ENCODE assay signal across 27 cellular contexts in the genomic region with DNA sequence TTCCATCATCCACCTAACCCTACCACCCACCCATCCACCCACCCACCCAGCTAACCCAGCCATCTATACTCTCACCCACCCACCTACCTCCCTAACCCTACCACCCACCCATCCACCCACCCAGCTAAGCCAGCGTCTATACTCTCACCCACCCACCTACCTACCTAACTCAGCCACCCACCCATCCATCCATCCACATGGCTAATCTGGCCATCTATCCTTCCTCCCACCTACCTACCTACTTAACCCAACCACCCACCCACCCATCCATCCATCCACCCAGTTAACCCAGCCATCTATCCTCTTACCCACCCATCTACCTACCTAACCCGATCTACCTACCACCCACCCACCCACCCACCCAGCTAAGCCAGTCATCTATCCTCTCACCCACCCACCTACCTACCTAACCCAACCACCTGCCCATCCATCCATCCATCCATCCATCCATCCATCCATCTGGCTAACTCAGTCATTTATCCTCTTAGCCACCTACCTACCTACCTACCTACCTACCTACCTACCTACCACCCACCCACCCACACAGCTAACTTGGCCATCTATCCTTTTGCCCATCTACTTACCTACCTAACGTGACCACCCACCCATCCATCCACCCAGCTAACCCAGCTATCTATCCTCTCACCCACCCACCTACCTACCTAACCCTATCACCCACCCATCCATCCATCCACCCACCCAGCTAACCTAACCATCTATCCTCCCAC. TPM values are rescaled to one million over a fixed set of nuclear protein-coding genes. Genes with fewer than 3 reads are reported as not detected.
"Had no signal": no experiment of that assay in that cellular context is flagged by ENCODE, and none has a peak within 500 bp of the region (broad histone marks: within the 10 kb centered on the region; RNA-seq: fewer than 3 reads in every experiment).

No MANE protein-coding gene starts in this region.

- H3K4me1 Mint-ChIP-seq: activated CD4-positive, alpha-beta T cell treated with anti-CD3 and anti-CD28 coated beads for 36 hours; activated CD4-positive, alpha-beta T cell treated with anti-CD3 and anti-CD28 coated beads, Interleukin-2, amount 10 ng/mL, durations not matched to agents 7 days and 5 days; activated naive CD4-positive, alpha-beta T cell treated with anti-CD3 and anti-CD28 coated beads, Interleukin-2, amount 10 ng/mL, durations not matched to agents 7 days and 5 days; activated T-helper 17 cell treated with anti-CD3 and anti-CD28 coated beads, Interleukin-2, amount 50 U/mL, for 72 hours had no signal

- H3K27ac Mint-ChIP-seq: activated CD4-positive, alpha-beta T cell treated with anti-CD3 and anti-CD28 coated beads for 36 hours; activated CD4-positive, alpha-beta T cell treated with anti-CD3 and anti-CD28 coated beads, Interleukin-2, amount 10 ng/mL, durations not matched to agents 7 days and 5 days; activated naive CD4-positive, alpha-beta T cell treated with anti-CD3 and anti-CD28 coated beads, Interleukin-2, amount 10 ng/mL, durations not matched to agents 7 days and 5 days; activated naive CD8-positive, alpha-beta T cell; activated T-helper 17 cell treated with anti-CD3 and anti-CD28 coated beads, Interleukin-2, amount 50 U/mL, for 72 hours; dendritic cell treated with granulocyte-macrophage colony-stimulating factor and Interleukin-4, amounts not matched to agents 40 ng/mL and 50 ng/mL, for 4 days had no signal

- DNase-seq: activated CD4-positive, alpha-beta T cell treated with anti-CD3 and anti-CD28 coated beads for 36 hours; activated CD4-positive, alpha-beta T cell treated with anti-CD3 and anti-CD28 coated beads, Interleukin-2, amount 10 ng/mL, durations not matched to agents 7 days and 5 days; activated CD4-positive, alpha-beta T cell treated with anti-CD3 and anti-CD28 coated beads, Interleukin-2, amount 50 U/mL, for 4 hours; activated CD4-positive, CD25-positive, alpha-beta regulatory T cell; activated CD4-positive, CD25-positive, alpha-beta regulatory T cell treated with anti-CD3 and anti-CD28 coated beads, Interleukin-2, amount 50 U/mL, for 72 hours; activated CD8-positive, alpha-beta memory T cell treated with anti-CD3 and anti-CD28 coated beads for 24 hours; activated CD8-positive, alpha-beta T cell treated with anti-CD3 and anti-CD28 coated beads for 36 hours; activated effector memory CD4-positive, alpha-beta T cell treated with anti-CD3 and anti-CD28 coated beads, Interleukin-2, amount 50 U/mL, for 16 hours; activated naive CD4-positive, alpha-beta T cell treated with anti-CD3 and anti-CD28 coated beads, Interleukin-2, amount 10 ng/mL, durations not matched to agents 7 days and 5 days; activated T-cell treated with anti-CD3 and anti-CD28 coated beads, Interleukin-2, amount 50 U/mL, for 4 hours; amniotic stem cell; anterior cingulate cortex; brain microvascular endothelial cell; dorsolateral prefrontal cortex; effector memory CD4-positive, alpha-beta T cell; esophagus squamous epithelium; foreskin melanocyte; head of caudate nucleus; T-helper 2 cell had no signal

- H3K9me3 Mint-ChIP-seq: activated CD4-positive, alpha-beta T cell treated with anti-CD3 and anti-CD28 coated beads, Interleukin-2, amount 10 ng/mL, durations not matched to agents 7 days and 5 days; activated CD8-positive, alpha-beta T cell treated with anti-CD3 and anti-CD28 coated beads for 36 hours; activated naive CD4-positive, alpha-beta T cell treated with anti-CD3 and anti-CD28 coated beads, Interleukin-2, amount 10 ng/mL, durations not matched to agents 7 days and 5 days; activated T-cell treated with anti-CD3 and anti-CD28 coated beads, Interleukin-2, amount 50 U/mL, for 4 hours; activated T-helper 17 cell treated with anti-CD3 and anti-CD28 coated beads, Interleukin-2, amount 50 U/mL, for 72 hours; central memory CD8-positive, alpha-beta T cell; dendritic cell treated with granulocyte-macrophage colony-stimulating factor and Interleukin-4, amounts not matched to agents 40 ng/mL and 50 ng/mL, for 4 days had no signal

- ATAC-seq: activated CD4-positive, alpha-beta T cell treated with anti-CD3 and anti-CD28 coated beads for 36 hours; activated CD8-positive, alpha-beta T cell treated with anti-CD3 and anti-CD28 coated beads for 36 hours; activated T-cell treated with anti-CD3 and anti-CD28 coated beads, Interleukin-2, amount 50 U/mL, for 4 hours had no signal

- H3K27me3 Mint-ChIP-seq: activated CD4-positive, alpha-beta T cell treated with anti-CD3 and anti-CD28 coated beads for 36 hours; activated CD4-positive, alpha-beta T cell treated with anti-CD3 and anti-CD28 coated beads, Interleukin-2, amount 10 ng/mL, durations not matched to agents 7 days and 5 days; activated CD8-positive, alpha-beta T cell treated with anti-CD3 and anti-CD28 coated beads for 36 hours; activated naive CD4-positive, alpha-beta T cell treated with anti-CD3 and anti-CD28 coated beads, Interleukin-2, amount 10 ng/mL, durations not matched to agents 7 days and 5 days; activated naive CD8-positive, alpha-beta T cell; activated T-helper 17 cell treated with anti-CD3 and anti-CD28 coated beads, Interleukin-2, amount 50 U/mL, for 72 hours; central memory CD8-positive, alpha-beta T cell; dendritic cell treated with granulocyte-macrophage colony-stimulating factor and Interleukin-4, amounts not matched to agents 40 ng/mL and 50 ng/mL, for 4 days had no signal

- H3K4me3 Mint-ChIP-seq: activated CD4-positive, alpha-beta T cell treated with anti-CD3 and anti-CD28 coated beads for 36 hours; activated CD4-positive, alpha-beta T cell treated with anti-CD3 and anti-CD28 coated beads, Interleukin-2, amount 10 ng/mL, durations not matched to agents 7 days and 5 days; activated CD8-positive, alpha-beta T cell treated with anti-CD3 and anti-CD28 coated beads for 36 hours; activated naive CD4-positive, alpha-beta T cell treated with anti-CD3 and anti-CD28 coated beads, Interleukin-2, amount 10 ng/mL, durations not matched to agents 7 days and 5 days; activated naive CD8-positive, alpha-beta T cell; activated T-cell treated with anti-CD3 and anti-CD28 coated beads, Interleukin-2, amount 50 U/mL, for 4 hours; activated T-helper 17 cell treated with anti-CD3 and anti-CD28 coated beads, Interleukin-2, amount 50 U/mL, for 72 hours; central memory CD8-positive, alpha-beta T cell; dendritic cell treated with granulocyte-macrophage colony-stimulating factor and Interleukin-4, amounts not matched to agents 40 ng/mL and 50 ng/mL, for 4 days had no signal

RNA-seq across cellular contexts. Expression of gene RFLNA, which starts 44.1 kb away (rescaled TPM):
- total RNA-seq: activated CD4-positive, alpha-beta T cell treated with anti-CD3 and anti-CD28 coated beads for 36 hours; activated CD4-positive, alpha-beta T cell treated with anti-CD3 and anti-CD28 coated beads, Interleukin-2, amount 10 ng/mL, durations not matched to agents 7 days and 5 days; activated CD8-positive, alpha-beta T cell treated with anti-CD3 and anti-CD28 coated beads for 36 hours; activated T-cell treated with anti-CD3 and anti-CD28 coated beads, Interleukin-2, amount 50 U/mL, for 4 hours; activated T-helper 17 cell treated with anti-CD3 and anti-CD28 coated beads, Interleukin-2, amount 50 U/mL, for 72 hours; bronchial epithelial cell; cardiac septum; fibroblast of lung; T-helper 1 cell treated with Interleukin-12 subunit alpha and Interleukin-12 subunit beta and Interleukin-4 antibody, amounts not matched to agents 30 ng/mL and 1 ng/mL, for 36 hours had no signal
